In the genomic region with DNA sequence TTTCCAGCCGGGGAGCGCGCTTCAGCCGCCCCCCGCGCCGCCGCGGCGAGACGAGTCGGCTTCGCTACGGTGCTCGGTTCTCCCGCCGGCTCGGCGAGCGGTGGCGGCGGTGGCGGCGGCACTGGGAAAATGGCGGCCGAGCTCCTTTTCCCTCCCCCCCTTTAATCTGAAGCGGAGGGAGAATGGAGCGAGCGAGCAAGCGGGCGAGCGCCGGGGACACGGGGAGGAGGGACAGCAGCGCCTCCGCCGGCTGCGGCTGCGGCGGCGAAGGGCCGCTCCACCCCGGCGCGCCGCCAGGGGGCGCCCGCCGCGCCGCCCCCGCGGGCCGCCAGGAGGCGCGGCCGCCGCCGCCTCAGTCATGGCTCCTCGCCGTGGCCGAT, we compare ENCODE assay signal across 1 cellular context.
TF ChIP-seq lines count a peak whose summit lies in the region.

A gene with protein sequence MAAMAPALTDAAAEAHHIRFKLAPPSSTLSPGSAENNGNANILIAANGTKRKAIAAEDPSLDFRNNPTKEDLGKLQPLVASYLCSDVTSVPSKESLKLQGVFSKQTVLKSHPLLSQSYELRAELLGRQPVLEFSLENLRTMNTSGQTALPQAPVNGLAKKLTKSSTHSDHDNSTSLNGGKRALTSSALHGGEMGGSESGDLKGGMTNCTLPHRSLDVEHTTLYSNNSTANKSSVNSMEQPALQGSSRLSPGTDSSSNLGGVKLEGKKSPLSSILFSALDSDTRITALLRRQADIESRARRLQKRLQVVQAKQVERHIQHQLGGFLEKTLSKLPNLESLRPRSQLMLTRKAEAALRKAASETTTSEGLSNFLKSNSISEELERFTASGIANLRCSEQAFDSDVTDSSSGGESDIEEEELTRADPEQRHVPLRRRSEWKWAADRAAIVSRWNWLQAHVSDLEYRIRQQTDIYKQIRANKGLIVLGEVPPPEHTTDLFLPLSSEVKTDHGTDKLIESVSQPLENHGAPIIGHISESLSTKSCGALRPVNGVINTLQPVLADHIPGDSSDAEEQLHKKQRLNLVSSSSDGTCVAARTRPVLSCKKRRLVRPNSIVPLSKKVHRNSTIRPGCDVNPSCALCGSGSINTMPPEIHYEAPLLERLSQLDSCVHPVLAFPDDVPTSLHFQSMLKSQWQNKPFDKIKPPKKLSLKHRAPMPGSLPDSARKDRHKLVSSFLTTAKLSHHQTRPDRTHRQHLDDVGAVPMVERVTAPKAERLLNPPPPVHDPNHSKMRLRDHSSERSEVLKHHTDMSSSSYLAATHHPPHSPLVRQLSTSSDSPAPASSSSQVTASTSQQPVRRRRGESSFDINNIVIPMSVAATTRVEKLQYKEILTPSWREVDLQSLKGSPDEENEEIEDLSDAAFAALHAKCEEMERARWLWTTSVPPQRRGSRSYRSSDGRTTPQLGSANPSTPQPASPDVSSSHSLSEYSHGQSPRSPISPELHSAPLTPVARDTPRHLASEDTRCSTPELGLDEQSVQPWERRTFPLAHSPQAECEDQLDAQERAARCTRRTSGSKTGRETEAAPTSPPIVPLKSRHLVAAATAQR (N-terminal part only) (minus strand): TSS at position 184 of the 380 bp plus-strand sequence. CDS start 21,286 bp downstream, outside the sequence.

TF ChIP-seq in K562, 482 proteins besides CTCF, POLR2A, EP300 and RAD21 (continued from another document and continues in another):
- TF ChIP-seq, protein P1, sequence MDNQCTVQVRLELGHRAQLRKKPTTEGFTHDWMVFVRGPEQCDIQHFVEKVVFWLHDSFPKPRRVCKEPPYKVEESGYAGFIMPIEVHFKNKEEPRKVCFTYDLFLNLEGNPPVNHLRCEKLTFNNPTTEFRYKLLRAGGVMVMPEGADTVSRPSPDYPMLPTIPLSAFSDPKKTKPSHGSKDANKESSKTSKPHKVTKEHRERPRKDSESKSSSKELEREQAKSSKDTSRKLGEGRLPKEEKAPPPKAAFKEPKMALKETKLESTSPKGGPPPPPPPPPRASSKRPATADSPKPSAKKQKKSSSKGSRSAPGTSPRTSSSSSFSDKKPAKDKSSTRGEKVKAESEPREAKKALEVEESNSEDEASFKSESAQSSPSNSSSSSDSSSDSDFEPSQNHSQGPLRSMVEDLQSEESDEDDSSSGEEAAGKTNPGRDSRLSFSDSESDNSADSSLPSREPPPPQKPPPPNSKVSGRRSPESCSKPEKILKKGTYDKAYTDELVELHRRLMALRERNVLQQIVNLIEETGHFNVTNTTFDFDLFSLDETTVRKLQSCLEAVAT (IDR thresholded peaks at IDR 0.05): no peak
- no peak for TF ChIP-seq SMAD3 (CRISPR knock-in tag; conservative IDR thresholded peaks at IDR 0.05)
- no peak for TF ChIP-seq TOE1 (IDR thresholded peaks at IDR 0.05; ENCODE audit: borderline replicate concordance)
- no peak for TF ChIP-seq TOE1 (CRISPR knock-in tag; IDR thresholded peaks at IDR 0.05; ENCODE audit: borderline replicate concordance, low read depth)
- peak; percentile 88 for TF ChIP-seq PCBP1 (IDR thresholded peaks at IDR 0.05; ENCODE audit: low read depth, low read length, poor library complexity, severe bottlenecking)
- no peak for TF ChIP-seq ARNT (IDR thresholded peaks at IDR 0.05)
- no peak for TF ChIP-seq GABPB1 (CRISPR knock-in tag; IDR thresholded peaks at IDR 0.05)
- 0 out of 2 replicates have a peak, but pooled peaks have one; percentile 71 for TF ChIP-seq RBM14 (IDR thresholded peaks at IDR 0.05; ENCODE audit: borderline replicate concordance, insufficient read depth, low read depth, low read length)
- no peak for TF ChIP-seq SMARCA5 (IDR thresholded peaks at IDR 0.05)
- TF ChIP-seq FOXA3 (CRISPR knock-in tag; conservative IDR thresholded peaks at IDR 0.05 in 1 of 2, IDR thresholded peaks at IDR 0.05 in 1 of 2): no peak
- no peak for TF ChIP-seq RBBP5 (IDR thresholded peaks at IDR 0.05; ENCODE audit: borderline replicate concordance, insufficient read depth, low read length, poor library complexity, severe bottlenecking)
- TF ChIP-seq NFE2L1 (tag; IDR thresholded peaks at IDR 0.05; ENCODE audit: borderline replicate concordance, low read depth): no peak
- TF ChIP-seq, protein P2, sequence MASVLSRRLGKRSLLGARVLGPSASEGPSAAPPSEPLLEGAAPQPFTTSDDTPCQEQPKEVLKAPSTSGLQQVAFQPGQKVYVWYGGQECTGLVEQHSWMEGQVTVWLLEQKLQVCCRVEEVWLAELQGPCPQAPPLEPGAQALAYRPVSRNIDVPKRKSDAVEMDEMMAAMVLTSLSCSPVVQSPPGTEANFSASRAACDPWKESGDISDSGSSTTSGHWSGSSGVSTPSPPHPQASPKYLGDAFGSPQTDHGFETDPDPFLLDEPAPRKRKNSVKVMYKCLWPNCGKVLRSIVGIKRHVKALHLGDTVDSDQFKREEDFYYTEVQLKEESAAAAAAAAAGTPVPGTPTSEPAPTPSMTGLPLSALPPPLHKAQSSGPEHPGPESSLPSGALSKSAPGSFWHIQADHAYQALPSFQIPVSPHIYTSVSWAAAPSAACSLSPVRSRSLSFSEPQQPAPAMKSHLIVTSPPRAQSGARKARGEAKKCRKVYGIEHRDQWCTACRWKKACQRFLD (CRISPR knock-in tag; IDR thresholded peaks at IDR 0.05): no peak; the same call in 1 of the 2 replicates
- TF ChIP-seq CXXC5 (CRISPR knock-in tag; IDR thresholded peaks at IDR 0.05): peak; percentile 81
- no peak for TF ChIP-seq HOXB6 (CRISPR knock-in tag; IDR thresholded peaks at IDR 0.05; ENCODE audit: borderline replicate concordance)
- TF ChIP-seq BMI1 (IDR thresholded peaks at IDR 0.05; ENCODE audit: low read length): no peak
- no peak for TF ChIP-seq ZNF707 (CRISPR knock-in tag; conservative IDR thresholded peaks at IDR 0.05)
- TF ChIP-seq SIRT6 (IDR thresholded peaks at IDR 0.05; ENCODE audit: low read depth, low read length): no peak
- no peak for TF ChIP-seq NR1H2 (CRISPR knock-in tag; IDR thresholded peaks at IDR 0.05)
- TF ChIP-seq, protein P3, sequence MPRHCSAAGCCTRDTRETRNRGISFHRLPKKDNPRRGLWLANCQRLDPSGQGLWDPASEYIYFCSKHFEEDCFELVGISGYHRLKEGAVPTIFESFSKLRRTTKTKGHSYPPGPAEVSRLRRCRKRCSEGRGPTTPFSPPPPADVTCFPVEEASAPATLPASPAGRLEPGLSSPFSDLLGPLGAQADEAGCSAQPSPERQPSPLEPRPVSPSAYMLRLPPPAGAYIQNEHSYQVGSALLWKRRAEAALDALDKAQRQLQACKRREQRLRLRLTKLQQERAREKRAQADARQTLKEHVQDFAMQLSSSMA (CRISPR knock-in tag; IDR thresholded peaks at IDR 0.05): no peak
- TF ChIP-seq, protein P4, sequence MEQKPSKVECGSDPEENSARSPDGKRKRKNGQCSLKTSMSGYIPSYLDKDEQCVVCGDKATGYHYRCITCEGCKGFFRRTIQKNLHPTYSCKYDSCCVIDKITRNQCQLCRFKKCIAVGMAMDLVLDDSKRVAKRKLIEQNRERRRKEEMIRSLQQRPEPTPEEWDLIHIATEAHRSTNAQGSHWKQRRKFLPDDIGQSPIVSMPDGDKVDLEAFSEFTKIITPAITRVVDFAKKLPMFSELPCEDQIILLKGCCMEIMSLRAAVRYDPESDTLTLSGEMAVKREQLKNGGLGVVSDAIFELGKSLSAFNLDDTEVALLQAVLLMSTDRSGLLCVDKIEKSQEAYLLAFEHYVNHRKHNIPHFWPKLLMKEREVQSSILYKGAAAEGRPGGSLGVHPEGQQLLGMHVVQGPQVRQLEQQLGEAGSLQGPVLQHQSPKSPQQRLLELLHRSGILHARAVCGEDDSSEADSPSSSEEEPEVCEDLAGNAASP (IDR thresholded peaks at IDR 0.05): no peak
- peak; percentile 77 for TF ChIP-seq HNRNPK (IDR thresholded peaks at IDR 0.05; ENCODE audit: low read depth, low read length, poor library complexity, severe bottlenecking)
- TF ChIP-seq ZEB2 (IDR thresholded peaks at IDR 0.05): no peak
- no peak for TF ChIP-seq POLR2AphosphoS2 (IDR thresholded peaks at IDR 0.05; ENCODE audit: low read length)
- TF ChIP-seq, protein P5, sequence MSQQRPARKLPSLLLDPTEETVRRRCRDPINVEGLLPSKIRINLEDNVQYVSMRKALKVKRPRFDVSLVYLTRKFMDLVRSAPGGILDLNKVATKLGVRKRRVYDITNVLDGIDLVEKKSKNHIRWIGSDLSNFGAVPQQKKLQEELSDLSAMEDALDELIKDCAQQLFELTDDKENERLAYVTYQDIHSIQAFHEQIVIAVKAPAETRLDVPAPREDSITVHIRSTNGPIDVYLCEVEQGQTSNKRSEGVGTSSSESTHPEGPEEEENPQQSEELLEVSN (IDR thresholded peaks at IDR 0.05; ENCODE audit: borderline replicate concordance in 1 of 2, extremely low read depth in 1 of 2, insufficient read depth in 1 of 2, insufficient read length in 1 of 2, low read depth in 1 of 2, low read length in 1 of 2, poor library complexity in 1 of 2, severe bottlenecking in 1 of 2): peak in 1 of 2 experiments; percentile 70
- TF ChIP-seq ILK (tag; IDR thresholded peaks at IDR 0.05; ENCODE audit: borderline replicate concordance, low read depth): no peak
- TF ChIP-seq BHLHE40 (IDR thresholded peaks at IDR 0.05; ENCODE audit: low read length): peak; percentile 11; the same call in 1 of the 2 replicates
- no peak for TF ChIP-seq NR2C1 (IDR thresholded peaks at IDR 0.05)
- TF ChIP-seq NR2C1 (tag; IDR thresholded peaks at IDR 0.05): no peak
- TF ChIP-seq, protein P6, sequence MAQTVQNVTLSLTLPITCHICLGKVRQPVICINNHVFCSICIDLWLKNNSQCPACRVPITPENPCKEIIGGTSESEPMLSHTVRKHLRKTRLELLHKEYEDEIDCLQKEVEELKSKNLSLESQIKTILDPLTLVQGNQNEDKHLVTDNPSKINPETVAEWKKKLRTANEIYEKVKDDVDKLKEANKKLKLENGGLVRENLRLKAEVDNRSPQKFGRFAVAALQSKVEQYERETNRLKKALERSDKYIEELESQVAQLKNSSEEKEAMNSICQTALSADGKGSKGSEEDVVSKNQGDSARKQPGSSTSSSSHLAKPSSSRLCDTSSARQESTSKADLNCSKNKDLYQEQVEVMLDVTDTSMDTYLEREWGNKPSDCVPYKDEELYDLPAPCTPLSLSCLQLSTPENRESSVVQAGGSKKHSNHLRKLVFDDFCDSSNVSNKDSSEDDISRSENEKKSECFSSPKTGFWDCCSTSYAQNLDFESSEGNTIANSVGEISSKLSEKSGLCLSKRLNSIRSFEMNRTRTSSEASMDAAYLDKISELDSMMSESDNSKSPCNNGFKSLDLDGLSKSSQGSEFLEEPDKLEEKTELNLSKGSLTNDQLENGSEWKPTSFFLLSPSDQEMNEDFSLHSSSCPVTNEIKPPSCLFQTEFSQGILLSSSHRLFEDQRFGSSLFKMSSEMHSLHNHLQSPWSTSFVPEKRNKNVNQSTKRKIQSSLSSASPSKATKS (CRISPR knock-in tag; IDR thresholded peaks at IDR 0.05): no peak
- TF ChIP-seq NR3C1 (CRISPR knock-in tag; IDR thresholded peaks at IDR 0.05): no peak
- no peak for TF ChIP-seq HMG20B (CRISPR knock-in tag; IDR thresholded peaks at IDR 0.05)
- peak; percentile 51 for TF ChIP-seq SMARCB1 (IDR thresholded peaks at IDR 0.05; ENCODE audit: insufficient read length, low read depth)
- no peak for TF ChIP-seq DDX20 (tag; IDR thresholded peaks at IDR 0.05; ENCODE audit: low read depth)
- no peak for TF ChIP-seq TEAD2 (tag; IDR thresholded peaks at IDR 0.05)
- TF ChIP-seq ZNF431 (CRISPR knock-in tag; IDR thresholded peaks at IDR 0.05): no peak
- no peak for TF ChIP-seq SP2 (IDR thresholded peaks at IDR 0.05; ENCODE audit: extremely low read depth, low read depth, low read length, poor library complexity, severe bottlenecking)
- TF ChIP-seq, protein P7, sequence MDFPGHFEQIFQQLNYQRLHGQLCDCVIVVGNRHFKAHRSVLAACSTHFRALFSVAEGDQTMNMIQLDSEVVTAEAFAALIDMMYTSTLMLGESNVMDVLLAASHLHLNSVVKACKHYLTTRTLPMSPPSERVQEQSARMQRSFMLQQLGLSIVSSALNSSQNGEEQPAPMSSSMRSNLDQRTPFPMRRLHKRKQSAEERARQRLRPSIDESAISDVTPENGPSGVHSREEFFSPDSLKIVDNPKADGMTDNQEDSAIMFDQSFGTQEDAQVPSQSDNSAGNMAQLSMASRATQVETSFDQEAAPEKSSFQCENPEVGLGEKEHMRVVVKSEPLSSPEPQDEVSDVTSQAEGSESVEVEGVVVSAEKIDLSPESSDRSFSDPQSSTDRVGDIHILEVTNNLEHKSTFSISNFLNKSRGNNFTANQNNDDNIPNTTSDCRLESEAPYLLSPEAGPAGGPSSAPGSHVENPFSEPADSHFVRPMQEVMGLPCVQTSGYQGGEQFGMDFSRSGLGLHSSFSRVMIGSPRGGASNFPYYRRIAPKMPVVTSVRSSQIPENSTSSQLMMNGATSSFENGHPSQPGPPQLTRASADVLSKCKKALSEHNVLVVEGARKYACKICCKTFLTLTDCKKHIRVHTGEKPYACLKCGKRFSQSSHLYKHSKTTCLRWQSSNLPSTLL (IDR thresholded peaks at IDR 0.05): no peak
- no peak for TF ChIP-seq HEY1 (CRISPR knock-in tag; IDR thresholded peaks at IDR 0.05; ENCODE audit: borderline replicate concordance)
- TF ChIP-seq CTBP1 (IDR thresholded peaks at IDR 0.05; ENCODE audit: borderline replicate concordance): no peak; the same call in 1 of the 2 replicates
- TF ChIP-seq ZNF408 (CRISPR knock-in tag; IDR thresholded peaks at IDR 0.05; ENCODE audit: low read depth): no peak
- no peak for TF ChIP-seq KLF6 (CRISPR knock-in tag; IDR thresholded peaks at IDR 0.05; ENCODE audit: borderline replicate concordance)
- TF ChIP-seq NFIX (CRISPR knock-in tag; IDR thresholded peaks at IDR 0.05; ENCODE audit: low read depth): no peak
- TF ChIP-seq RBFOX2 (IDR thresholded peaks at IDR 0.05; ENCODE audit: low read depth, low read length): peak; percentile 86
- TF ChIP-seq ZFP1 (CRISPR knock-in tag; IDR thresholded peaks at IDR 0.05): no peak
- TF ChIP-seq, protein P8, sequence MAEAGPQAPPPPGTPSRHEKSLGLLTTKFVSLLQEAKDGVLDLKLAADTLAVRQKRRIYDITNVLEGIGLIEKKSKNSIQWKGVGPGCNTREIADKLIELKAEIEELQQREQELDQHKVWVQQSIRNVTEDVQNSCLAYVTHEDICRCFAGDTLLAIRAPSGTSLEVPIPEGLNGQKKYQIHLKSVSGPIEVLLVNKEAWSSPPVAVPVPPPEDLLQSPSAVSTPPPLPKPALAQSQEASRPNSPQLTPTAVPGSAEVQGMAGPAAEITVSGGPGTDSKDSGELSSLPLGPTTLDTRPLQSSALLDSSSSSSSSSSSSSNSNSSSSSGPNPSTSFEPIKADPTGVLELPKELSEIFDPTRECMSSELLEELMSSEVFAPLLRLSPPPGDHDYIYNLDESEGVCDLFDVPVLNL (CRISPR knock-in tag; IDR thresholded peaks at IDR 0.05; ENCODE audit: low read depth): no peak
- peak; percentile 66 for TF ChIP-seq POLR2AphosphoS5 (IDR thresholded peaks at IDR 0.05; ENCODE audit: control insufficient read depth, insufficient read depth, low read depth, low read length)
- no peak; the same call in 1 of the 2 replicates for TF ChIP-seq ETV5 (CRISPR knock-in tag; IDR thresholded peaks at IDR 0.05; ENCODE audit: low read depth)
- no peak for TF ChIP-seq HNRNPUL1 (IDR thresholded peaks at IDR 0.05; ENCODE audit: low read length)
- TF ChIP-seq ZNF699 (CRISPR knock-in tag; IDR thresholded peaks at IDR 0.05; ENCODE audit: insufficient replicate concordance): no peak
- 0 out of 3 replicates have a peak, but pooled peaks of 1 of the 2 experiments have one; percentile 30 for TF ChIP-seq CBX3 (IDR thresholded peaks at IDR 0.05; ENCODE audit: borderline replicate concordance in 1 of 2, low read length in 2 of 2)
